ENCODE assay signal across 1 cellular context in the genomic region with DNA sequence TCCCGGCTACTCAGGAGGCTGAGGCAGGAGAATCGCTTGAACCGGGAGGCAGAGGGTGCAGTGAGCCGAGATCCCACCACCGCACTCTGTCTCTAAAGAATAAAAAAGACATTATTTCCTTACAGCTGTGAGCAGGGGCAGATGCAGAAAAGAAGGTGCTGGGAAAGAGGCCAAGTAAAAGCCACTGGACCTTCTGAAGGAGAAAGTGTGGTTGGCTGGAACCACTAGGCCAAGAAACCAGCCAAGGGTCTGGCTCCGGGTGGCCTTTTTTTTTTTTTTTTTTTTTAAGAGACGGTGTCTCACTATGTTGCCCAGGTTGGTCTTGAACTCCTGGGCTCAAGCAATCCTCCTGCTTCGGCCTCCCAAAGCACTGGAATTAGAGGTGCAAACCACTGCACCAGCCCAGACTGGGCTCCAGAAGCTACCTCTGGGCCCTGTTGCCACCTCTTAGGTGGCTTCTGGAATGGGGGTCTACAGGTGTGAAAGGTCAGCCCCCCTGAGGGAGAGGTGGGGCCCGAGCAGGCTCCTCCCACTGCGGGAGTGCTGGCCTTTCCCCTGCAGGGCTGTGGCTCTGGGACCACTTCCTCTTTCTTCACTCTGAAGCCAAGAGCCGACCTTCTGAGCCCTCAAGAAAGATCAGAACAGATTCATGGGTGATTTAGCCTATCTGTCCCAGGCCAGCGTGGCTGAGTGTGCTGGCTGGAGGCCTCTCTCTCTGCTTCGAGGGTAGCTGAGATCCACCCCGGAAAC.
TF ChIP-seq lines count a peak whose summit lies in the region.

A gene with protein sequence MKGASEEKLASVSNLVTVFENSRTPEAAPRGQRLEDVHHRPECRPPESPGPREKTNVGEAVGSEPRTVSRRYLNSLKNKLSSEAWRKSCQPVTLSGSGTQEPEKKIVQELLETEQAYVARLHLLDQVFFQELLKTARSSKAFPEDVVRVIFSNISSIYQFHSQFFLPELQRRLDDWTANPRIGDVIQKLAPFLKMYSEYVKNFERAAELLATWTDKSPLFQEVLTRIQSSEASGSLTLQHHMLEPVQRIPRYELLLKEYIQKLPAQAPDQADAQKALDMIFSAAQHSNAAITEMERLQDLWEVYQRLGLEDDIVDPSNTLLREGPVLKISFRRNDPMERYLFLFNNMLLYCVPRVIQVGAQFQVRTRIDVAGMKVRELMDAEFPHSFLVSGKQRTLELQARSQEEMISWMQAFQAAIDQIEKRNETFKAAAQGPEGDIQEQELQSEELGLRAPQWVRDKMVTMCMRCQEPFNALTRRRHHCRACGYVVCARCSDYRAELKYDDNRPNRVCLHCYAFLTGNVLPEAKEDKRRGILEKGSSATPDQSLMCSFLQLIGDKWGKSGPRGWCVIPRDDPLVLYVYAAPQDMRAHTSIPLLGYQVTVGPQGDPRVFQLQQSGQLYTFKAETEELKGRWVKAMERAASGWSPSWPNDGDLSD (plus strand): TSS at position 595 of the 750 bp plus-strand sequence. CDS start 163 bp downstream, outside the sequence.

TF ChIP-seq in WTC11, 78 proteins besides CTCF, POLR2A, EP300 and RAD21 (continued from another document):
- TF ChIP-seq CREB1 (CRISPR knock-in tag; IDR thresholded peaks at IDR 0.05) = no peak
